In the genomic region with DNA sequence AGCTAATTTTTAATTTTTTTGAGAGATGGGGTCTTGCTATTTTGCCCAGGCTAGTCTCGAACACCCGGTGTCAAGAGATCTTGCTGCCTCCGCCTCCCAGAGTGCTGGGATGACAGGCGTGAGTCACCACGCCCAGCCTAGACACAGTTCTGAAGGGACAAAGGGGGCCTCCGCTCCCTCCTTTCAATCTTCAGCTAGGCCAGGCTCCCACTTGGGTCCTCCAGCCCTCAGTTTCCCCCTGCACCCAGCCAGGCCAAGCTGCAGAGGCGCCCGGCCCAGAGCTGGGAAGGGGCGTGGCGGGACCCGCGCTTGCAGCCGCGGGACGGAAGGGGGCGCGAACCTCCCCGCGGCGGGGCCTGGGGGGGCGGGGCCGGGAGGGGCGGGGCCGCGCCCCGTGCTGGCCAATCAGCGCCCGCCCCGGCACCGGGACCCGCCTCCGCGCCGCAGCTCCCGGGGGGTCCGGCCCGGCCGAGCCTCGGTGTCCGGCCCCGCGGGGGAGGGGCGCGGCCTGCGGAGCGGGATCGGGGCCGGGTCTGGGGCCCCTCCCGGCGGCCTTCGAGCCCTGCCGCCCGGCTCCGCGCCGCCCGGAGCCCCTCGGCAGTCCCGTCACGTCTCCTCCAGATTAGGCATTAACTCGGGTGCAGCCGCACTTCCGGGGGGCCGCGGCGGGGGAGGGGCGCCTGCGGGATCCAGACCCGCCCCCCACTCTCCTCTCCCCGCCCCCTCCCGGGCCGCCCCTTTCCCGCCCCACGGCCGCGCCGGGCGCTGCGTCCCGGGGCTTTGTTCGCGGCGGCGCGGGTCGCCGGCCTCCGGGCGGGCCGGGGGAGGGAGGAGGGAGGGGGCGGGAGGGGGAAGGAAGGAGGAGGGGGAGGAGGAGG, we compare ENCODE assay signal across 1 cellular context.
A peak's percentile ranks its signal among the peaks of the same experiment; 100 is the strongest.
TF ChIP-seq lines count a peak whose summit lies in the region.

No MANE protein-coding gene starts in this region.

TF ChIP-seq in HEK293, 187 proteins besides CTCF, POLR2A, EP300 and RAD21 (continued from another document):
- TF ChIP-seq, protein P1, sequence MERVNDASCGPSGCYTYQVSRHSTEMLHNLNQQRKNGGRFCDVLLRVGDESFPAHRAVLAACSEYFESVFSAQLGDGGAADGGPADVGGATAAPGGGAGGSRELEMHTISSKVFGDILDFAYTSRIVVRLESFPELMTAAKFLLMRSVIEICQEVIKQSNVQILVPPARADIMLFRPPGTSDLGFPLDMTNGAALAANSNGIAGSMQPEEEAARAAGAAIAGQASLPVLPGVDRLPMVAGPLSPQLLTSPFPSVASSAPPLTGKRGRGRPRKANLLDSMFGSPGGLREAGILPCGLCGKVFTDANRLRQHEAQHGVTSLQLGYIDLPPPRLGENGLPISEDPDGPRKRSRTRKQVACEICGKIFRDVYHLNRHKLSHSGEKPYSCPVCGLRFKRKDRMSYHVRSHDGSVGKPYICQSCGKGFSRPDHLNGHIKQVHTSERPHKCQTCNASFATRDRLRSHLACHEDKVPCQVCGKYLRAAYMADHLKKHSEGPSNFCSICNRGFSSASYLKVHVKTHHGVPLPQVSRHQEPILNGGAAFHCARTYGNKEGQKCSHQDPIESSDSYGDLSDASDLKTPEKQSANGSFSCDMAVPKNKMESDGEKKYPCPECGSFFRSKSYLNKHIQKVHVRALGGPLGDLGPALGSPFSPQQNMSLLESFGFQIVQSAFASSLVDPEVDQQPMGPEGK (tag by site-specific recombination; IDR thresholded peaks at IDR 0.05), result peak; percentile 85
- TF ChIP-seq ZNF311 (tag by site-specific recombination; IDR thresholded peaks at IDR 0.05; ENCODE audit: borderline replicate concordance) (no peak), KLF16 (tag by site-specific recombination; IDR thresholded peaks at IDR 0.05) (0 out of 2 replicates have a peak, but pooled peaks have one; percentile 22), ZNF785 (tag by site-specific recombination; IDR thresholded peaks at IDR 0.05) (peak; percentile 47; the same call in 1 of the 2 replicates), KLF9 (tag by site-specific recombination; IDR thresholded peaks at IDR 0.05; ENCODE audit: low read depth) (peak; percentile 92), ZNF202 (tag by site-specific recombination; IDR thresholded peaks at IDR 0.05; ENCODE audit: borderline replicate concordance) (no peak), KLF8 (tag by site-specific recombination; IDR thresholded peaks at IDR 0.05) (peak; percentile 62; the same call in 1 of the 2 replicates), ZNF777 (tag by site-specific recombination; IDR thresholded peaks at IDR 0.05; ENCODE audit: borderline replicate concordance) (no peak), ZIC2 (tag by site-specific recombination; IDR thresholded peaks at IDR 0.05) (peak; percentile 18; the same call in 1 of the 2 replicates), YY2 (tag by site-specific recombination; IDR thresholded peaks at IDR 0.05) (no peak), ZNF140 (tag by site-specific recombination; IDR thresholded peaks at IDR 0.05) (no peak), ZNF768 (tag by site-specific recombination; IDR thresholded peaks at IDR 0.05) (no peak), SETDB1 (IDR thresholded peaks at IDR 0.05; ENCODE audit: insufficient read length, low read length) (no peak), ZNF335 (tag by site-specific recombination; conservative IDR thresholded peaks at IDR 0.05) (no peak), SP7 (tag by site-specific recombination; IDR thresholded peaks at IDR 0.05) (0 out of 2 replicates have a peak, but pooled peaks have one; percentile 26), ZNF121 (tag by site-specific recombination; IDR thresholded peaks at IDR 0.05) (peak; percentile 100), TCF7L2 (IDR thresholded peaks at IDR 0.05; ENCODE audit: borderline replicate concordance, low read depth, low read length) (no peak), ZNF621 (tag by site-specific recombination; IDR thresholded peaks at IDR 0.05) (no peak), ZBTB26 (tag by site-specific recombination; optimal IDR thresholded peaks at IDR 0.05) (peak; percentile 52), ZNF76 (tag by site-specific recombination; IDR thresholded peaks at IDR 0.05; ENCODE audit: borderline replicate concordance, low read depth) (peak; percentile 22; the same call in 1 of the 2 replicates), ZEB2 (tag by site-specific recombination; IDR thresholded peaks at IDR 0.05) (0 out of 2 replicates have a peak, but pooled peaks have one; percentile 38), ZBTB44 (tag by site-specific recombination; IDR thresholded peaks at IDR 0.05) (peak; percentile 25; the same call in 1 of the 2 replicates), KLF10 (tag by site-specific recombination; IDR thresholded peaks at IDR 0.05) (peak; percentile 71)
- TF ChIP-seq, protein P2, sequence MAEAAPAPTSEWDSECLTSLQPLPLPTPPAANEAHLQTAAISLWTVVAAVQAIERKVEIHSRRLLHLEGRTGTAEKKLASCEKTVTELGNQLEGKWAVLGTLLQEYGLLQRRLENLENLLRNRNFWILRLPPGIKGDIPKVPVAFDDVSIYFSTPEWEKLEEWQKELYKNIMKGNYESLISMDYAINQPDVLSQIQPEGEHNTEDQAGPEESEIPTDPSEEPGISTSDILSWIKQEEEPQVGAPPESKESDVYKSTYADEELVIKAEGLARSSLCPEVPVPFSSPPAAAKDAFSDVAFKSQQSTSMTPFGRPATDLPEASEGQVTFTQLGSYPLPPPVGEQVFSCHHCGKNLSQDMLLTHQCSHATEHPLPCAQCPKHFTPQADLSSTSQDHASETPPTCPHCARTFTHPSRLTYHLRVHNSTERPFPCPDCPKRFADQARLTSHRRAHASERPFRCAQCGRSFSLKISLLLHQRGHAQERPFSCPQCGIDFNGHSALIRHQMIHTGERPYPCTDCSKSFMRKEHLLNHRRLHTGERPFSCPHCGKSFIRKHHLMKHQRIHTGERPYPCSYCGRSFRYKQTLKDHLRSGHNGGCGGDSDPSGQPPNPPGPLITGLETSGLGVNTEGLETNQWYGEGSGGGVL (tag by site-specific recombination; IDR thresholded peaks at IDR 0.05), result 0 out of 2 replicates have a peak, but pooled peaks have one; percentile 17
- TF ChIP-seq, protein P3, sequence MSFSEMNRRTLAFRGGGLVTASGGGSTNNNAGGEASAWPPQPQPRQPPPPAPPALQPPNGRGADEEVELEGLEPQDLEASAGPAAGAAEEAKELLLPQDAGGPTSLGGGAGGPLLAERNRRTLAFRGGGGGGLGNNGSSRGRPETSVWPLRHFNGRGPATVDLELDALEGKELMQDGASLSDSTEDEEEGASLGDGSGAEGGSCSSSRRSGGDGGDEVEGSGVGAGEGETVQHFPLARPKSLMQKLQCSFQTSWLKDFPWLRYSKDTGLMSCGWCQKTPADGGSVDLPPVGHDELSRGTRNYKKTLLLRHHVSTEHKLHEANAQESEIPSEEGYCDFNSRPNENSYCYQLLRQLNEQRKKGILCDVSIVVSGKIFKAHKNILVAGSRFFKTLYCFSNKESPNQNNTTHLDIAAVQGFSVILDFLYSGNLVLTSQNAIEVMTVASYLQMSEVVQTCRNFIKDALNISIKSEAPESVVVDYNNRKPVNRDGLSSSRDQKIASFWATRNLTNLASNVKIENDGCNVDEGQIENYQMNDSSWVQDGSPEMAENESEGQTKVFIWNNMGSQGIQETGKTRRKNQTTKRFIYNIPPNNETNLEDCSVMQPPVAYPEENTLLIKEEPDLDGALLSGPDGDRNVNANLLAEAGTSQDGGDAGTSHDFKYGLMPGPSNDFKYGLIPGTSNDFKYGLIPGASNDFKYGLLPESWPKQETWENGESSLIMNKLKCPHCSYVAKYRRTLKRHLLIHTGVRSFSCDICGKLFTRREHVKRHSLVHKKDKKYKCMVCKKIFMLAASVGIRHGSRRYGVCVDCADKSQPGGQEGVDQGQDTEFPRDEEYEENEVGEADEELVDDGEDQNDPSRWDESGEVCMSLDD (tag by site-specific recombination; IDR thresholded peaks at IDR 0.05), result peak; percentile 25; the same call in 1 of the 2 replicates
- TF ChIP-seq, protein P4, sequence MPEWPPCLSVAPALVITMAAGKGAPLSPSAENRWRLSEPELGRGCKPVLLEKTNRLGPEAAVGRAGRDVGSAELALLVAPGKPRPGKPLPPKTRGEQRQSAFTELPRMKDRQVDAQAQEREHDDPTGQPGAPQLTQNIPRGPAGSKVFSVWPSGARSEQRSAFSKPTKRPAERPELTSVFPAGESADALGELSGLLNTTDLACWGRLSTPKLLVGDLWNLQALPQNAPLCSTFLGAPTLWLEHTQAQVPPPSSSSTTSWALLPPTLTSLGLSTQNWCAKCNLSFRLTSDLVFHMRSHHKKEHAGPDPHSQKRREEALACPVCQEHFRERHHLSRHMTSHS (tag by site-specific recombination; IDR thresholded peaks at IDR 0.05), result no peak
- TF ChIP-seq, protein P5, sequence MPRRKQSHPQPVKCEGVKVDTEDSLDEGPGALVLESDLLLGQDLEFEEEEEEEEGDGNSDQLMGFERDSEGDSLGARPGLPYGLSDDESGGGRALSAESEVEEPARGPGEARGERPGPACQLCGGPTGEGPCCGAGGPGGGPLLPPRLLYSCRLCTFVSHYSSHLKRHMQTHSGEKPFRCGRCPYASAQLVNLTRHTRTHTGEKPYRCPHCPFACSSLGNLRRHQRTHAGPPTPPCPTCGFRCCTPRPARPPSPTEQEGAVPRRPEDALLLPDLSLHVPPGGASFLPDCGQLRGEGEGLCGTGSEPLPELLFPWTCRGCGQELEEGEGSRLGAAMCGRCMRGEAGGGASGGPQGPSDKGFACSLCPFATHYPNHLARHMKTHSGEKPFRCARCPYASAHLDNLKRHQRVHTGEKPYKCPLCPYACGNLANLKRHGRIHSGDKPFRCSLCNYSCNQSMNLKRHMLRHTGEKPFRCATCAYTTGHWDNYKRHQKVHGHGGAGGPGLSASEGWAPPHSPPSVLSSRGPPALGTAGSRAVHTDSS (tag by site-specific recombination; IDR thresholded peaks at IDR 0.05), result no peak
- TF ChIP-seq, protein P6, sequence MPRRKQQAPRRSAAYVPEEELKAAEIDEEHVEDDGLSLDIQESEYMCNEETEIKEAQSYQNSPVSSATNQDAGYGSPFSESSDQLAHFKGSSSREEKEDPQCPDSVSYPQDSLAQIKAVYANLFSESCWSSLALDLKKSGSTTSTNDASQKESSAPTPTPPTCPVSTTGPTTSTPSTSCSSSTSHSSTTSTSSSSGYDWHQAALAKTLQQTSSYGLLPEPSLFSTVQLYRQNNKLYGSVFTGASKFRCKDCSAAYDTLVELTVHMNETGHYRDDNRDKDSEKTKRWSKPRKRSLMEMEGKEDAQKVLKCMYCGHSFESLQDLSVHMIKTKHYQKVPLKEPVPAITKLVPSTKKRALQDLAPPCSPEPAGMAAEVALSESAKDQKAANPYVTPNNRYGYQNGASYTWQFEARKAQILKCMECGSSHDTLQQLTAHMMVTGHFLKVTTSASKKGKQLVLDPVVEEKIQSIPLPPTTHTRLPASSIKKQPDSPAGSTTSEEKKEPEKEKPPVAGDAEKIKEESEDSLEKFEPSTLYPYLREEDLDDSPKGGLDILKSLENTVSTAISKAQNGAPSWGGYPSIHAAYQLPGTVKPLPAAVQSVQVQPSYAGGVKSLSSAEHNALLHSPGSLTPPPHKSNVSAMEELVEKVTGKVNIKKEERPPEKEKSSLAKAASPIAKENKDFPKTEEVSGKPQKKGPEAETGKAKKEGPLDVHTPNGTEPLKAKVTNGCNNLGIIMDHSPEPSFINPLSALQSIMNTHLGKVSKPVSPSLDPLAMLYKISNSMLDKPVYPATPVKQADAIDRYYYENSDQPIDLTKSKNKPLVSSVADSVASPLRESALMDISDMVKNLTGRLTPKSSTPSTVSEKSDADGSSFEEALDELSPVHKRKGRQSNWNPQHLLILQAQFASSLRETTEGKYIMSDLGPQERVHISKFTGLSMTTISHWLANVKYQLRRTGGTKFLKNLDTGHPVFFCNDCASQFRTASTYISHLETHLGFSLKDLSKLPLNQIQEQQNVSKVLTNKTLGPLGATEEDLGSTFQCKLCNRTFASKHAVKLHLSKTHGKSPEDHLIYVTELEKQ (tag by site-specific recombination; IDR thresholded peaks at IDR 0.05; ENCODE audit: borderline replicate concordance), result no peak
- TF ChIP-seq, protein P7, sequence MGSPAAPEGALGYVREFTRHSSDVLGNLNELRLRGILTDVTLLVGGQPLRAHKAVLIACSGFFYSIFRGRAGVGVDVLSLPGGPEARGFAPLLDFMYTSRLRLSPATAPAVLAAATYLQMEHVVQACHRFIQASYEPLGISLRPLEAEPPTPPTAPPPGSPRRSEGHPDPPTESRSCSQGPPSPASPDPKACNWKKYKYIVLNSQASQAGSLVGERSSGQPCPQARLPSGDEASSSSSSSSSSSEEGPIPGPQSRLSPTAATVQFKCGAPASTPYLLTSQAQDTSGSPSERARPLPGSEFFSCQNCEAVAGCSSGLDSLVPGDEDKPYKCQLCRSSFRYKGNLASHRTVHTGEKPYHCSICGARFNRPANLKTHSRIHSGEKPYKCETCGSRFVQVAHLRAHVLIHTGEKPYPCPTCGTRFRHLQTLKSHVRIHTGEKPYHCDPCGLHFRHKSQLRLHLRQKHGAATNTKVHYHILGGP (tag by site-specific recombination; IDR thresholded peaks at IDR 0.05), result no peak
